In the genomic region with DNA sequence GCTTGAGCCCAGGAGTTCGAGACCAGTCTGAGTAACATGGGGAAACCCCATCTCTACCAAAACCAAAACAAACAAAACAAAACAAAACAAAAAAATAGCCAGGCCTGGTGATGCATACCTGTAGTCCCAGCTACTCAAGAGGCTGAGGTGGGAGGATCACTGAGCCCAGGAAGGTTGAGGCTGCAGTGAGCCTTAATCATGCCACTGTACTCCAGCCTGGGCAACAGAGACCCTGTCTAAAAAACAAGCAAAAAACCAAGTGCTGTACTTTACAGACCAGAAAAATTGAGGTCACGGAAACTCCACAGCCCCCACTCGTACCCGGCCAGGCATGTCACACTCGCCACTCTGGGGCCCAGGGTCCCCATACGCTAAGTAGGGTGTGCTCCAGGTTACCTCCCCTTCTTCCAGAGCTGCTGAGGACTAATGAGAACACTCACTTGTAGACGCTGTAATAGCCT, we compare ENCODE assay signal across 8 cellular contexts. TPM values are rescaled to one million over a fixed set of nuclear protein-coding genes. Genes with fewer than 3 reads are reported as not detected.
DNase-seq lines count a peak whose midpoint lies in the region; TF ChIP-seq lines count a peak whose summit lies in the region.

No MANE protein-coding gene starts in this region.

- H3K9me3 Mint-ChIP-seq in endodermal cell, result no peaks in the 10 kb centered on the region
- no peaks in the 10 kb centered on the region for H3K9me3 Mint-ChIP-seq in stimulated activated naive CD8-positive, alpha-beta T cell treated with anti-CD3 and anti-CD28 coated beads, Interleukin-15, Interleukin-2, amounts not matched to agents 100 ng/mL and 50 ng/mL, for 24 hours

- H3K27ac ChIP-seq in Peyer's patch, result peak overlapping the region; percentile 39 to 84 (median 66)
- H3K27ac ChIP-seq in endodermal cell (ENCODE audit: low read depth, low read length), result peak overlapping the region; percentile 87
- H3K27ac ChIP-seq in substantia nigra (ENCODE audit: low read depth, low read length, poor library complexity, severe bottlenecking), result no peak overlapping the region
- no peak overlapping the region for H3K27ac ChIP-seq in testis

- H3K4me1 ChIP-seq in Peyer's patch, result peaks cover 0 to 41% (median 14%) of the 10 kb centered on the region in 4 donors
- H3K4me1 ChIP-seq in endodermal cell (ENCODE audit: control insufficient read depth, insufficient read depth, low read length), result peaks cover 5% of the 10 kb centered on the region
- H3K4me1 ChIP-seq in testis, result peaks cover 21% of the 10 kb centered on the region

- H3K4me1 Mint-ChIP-seq in endodermal cell, result peaks cover 28% of the 10 kb centered on the region
- H3K4me1 Mint-ChIP-seq in stimulated activated naive CD8-positive, alpha-beta T cell treated with anti-CD3 and anti-CD28 coated beads, Interleukin-15, Interleukin-2, amounts not matched to agents 100 ng/mL and 50 ng/mL, for 24 hours (ENCODE audit: low read depth), result peaks cover 77% of the 10 kb centered on the region

- H3K9me3 ChIP-seq in Peyer's patch (no peaks in the 10 kb centered on the region), endodermal cell (ENCODE audit: control insufficient read depth, low read length) (no peaks in the 10 kb centered on the region), testis (no peaks in the 10 kb centered on the region)

- TF ChIP-seq POLR2A in Peyer's patch (IDR thresholded peaks at IDR 0.05) (no peak), testis (IDR thresholded peaks at IDR 0.05) (no peak)

- peak overlapping the region; percentile 5 for H3K9ac ChIP-seq in endodermal cell (ENCODE audit: extremely low read depth, low read length, poor library complexity, severe bottlenecking)

- WGBS in endodermal cell (ENCODE audit: insufficient coverage in 1 of 2, insufficient read length in 1 of 2), 2 experiments, result 85 to 89% methylated on average over 6 to 7 of the region's 7 CpGs
- 47 to 56% methylated on average over 7 of the region's 7 CpGs for WGBS in testis, 2 donors

- TF ChIP-seq CTCF in Peyer's patch (IDR thresholded peaks at IDR 0.05) (no peak), endodermal cell (conservative IDR thresholded peaks at IDR 0.05) (no peak), testis (IDR thresholded peaks at IDR 0.05) (no peak)

- intact Hi-C loops in testis (cut with DNase I; ENCODE audit: low total_unique reads), result no loop called here

- DNase-seq in stimulated activated naive CD4-positive, alpha-beta T cell treated with Interleukin-2 at 50 U/mL for 16 hours (lab: John Stamatoyannopoulos, UW), result peak; percentile 61
- no peak for DNase-seq in stimulated activated naive CD4-positive, alpha-beta T cell (lab: John Stamatoyannopoulos, UW)
- DNase-seq in Peyer's patch (peak in 1 of 3 donors; percentile 26), endodermal cell (no peak), NCI-H1092 treated with DMSO at 0.1 percent for 48 hours (lab: John Stamatoyannopoulos, UW) (no peak), substantia nigra (lab: John Stamatoyannopoulos, UW) (no peak), testis (no peak)

- H3K4me3 Mint-ChIP-seq in endodermal cell, result peak overlapping the region; percentile 46
- H3K4me3 Mint-ChIP-seq in stimulated activated naive CD8-positive, alpha-beta T cell treated with anti-CD3 and anti-CD28 coated beads, Interleukin-15, Interleukin-2, amounts not matched to agents 100 ng/mL and 50 ng/mL, for 24 hours, result peak overlapping the region; percentile 71

- no peaks in the 10 kb centered on the region for H3K36me3 Mint-ChIP-seq in endodermal cell (ENCODE audit: low read depth)
- H3K36me3 Mint-ChIP-seq in stimulated activated naive CD8-positive, alpha-beta T cell treated with anti-CD3 and anti-CD28 coated beads, Interleukin-15, Interleukin-2, amounts not matched to agents 100 ng/mL and 50 ng/mL, for 24 hours (ENCODE audit: low read depth), result no peaks in the 10 kb centered on the region

- H3K27me3 ChIP-seq in Peyer's patch (no peaks in the 10 kb centered on the region), endodermal cell (ENCODE audit: control insufficient read depth, insufficient read depth, low read length, poor library complexity, severe bottlenecking) (peaks cover 5% of the 10 kb centered on the region), testis (no peaks in the 10 kb centered on the region)

- H3K36me3 ChIP-seq in Peyer's patch (no peaks in the 10 kb centered on the region), endodermal cell (ENCODE audit: control insufficient read depth, insufficient read depth, low read length) (no peaks in the 10 kb centered on the region), testis (ENCODE audit: low read depth, missing control alignments) (no peaks in the 10 kb centered on the region)

- H3K27ac Mint-ChIP-seq in endodermal cell, result peak overlapping the region; percentile 67
- H3K27ac Mint-ChIP-seq in stimulated activated naive CD8-positive, alpha-beta T cell treated with anti-CD3 and anti-CD28 coated beads, Interleukin-15, Interleukin-2, amounts not matched to agents 100 ng/mL and 50 ng/mL, for 24 hours, result peak overlapping the region; percentile 97

- H3K4me3 ChIP-seq in Peyer's patch (peak overlapping the region in 2 of 4 donors; percentile 41 to 45), endodermal cell (ENCODE audit: low read length) (no peak overlapping the region), testis (no peak overlapping the region)

- peaks cover 22% of the 10 kb centered on the region for H3K27me3 Mint-ChIP-seq in endodermal cell (ENCODE audit: insufficient read depth)
- H3K27me3 Mint-ChIP-seq in stimulated activated naive CD8-positive, alpha-beta T cell treated with anti-CD3 and anti-CD28 coated beads, Interleukin-15, Interleukin-2, amounts not matched to agents 100 ng/mL and 50 ng/mL, for 24 hours, result no peaks in the 10 kb centered on the region

RNA-seq across cellular contexts. Expression of a gene that starts 22.9 kb away (rescaled TPM):
- total RNA-seq in Peyer's patch (10 to 100 TPM; 36.3 to 78.4 (median 59.7) TPM), endodermal cell (10 to 100 TPM; 34.9 to 60.0 TPM), testis (100 to 1,000 TPM; 124 to 125 TPM)
- polyA plus RNA-seq in endodermal cell (2013, experiment 1 of 2), result 67.4 TPM
- 64.6 TPM for polyA plus RNA-seq in endodermal cell (2013, experiment 2 of 2)
- polyA plus RNA-seq in testis (ENCODE audit: insufficient read depth, low read depth, low replicate concordance), result 124 TPM

Comparison
In these comparisons a context has a peak if more than half of its experiments do, and no peak if none do; other contexts are left out.
1. H3K27ac ChIP-seq: peak in Peyer's patch (4 of 4) and endodermal cell (single experiment); none in substantia nigra (single experiment) and testis (0 of 2).